Comparison of ENCODE assay signal across 8 cellular contexts in the genomic region with DNA sequence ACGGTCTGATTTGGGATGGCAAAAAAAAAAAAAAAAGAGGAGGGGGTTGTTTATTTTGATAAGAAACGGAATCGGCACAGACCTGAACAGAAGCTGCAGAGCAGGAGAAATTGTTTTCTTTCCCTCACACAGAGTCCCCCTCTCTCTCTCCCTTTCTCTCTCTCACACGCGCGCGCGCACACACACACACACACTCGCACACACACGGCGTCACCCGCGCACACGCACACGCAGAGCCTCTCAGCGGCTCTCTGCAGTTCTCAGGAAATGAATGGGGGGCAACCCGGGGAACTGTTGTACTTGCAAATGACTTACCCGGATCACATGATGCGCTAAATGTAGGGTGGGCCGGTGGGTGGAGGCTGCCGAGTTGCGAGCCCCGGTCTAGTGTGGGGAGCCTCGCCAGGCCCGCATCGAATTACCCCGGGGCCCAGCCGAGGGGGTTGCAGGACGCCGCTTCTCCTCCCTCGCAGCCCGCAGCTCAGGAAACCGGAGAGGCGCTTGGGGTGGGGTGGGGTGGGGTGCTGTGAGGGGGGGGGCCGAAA. TPM values are rescaled to one million over a fixed set of nuclear protein-coding genes. Genes with fewer than 3 reads are reported as not detected.
A peak's percentile ranks its signal among the peaks of the same experiment; 100 is the strongest.
DNase-seq lines count a peak whose midpoint lies in the region; ATAC-seq and TF ChIP-seq lines count a peak whose summit lies in the region.

No MANE protein-coding gene starts in this region.

- in situ Hi-C loops in astrocyte of the spinal cord (cut with HindIII; ENCODE audit: low sequenced_read_pairs) (no loop called here), gastrocnemius medialis (cut with MboI; ENCODE audit: low sequenced_read_pairs in 4 of 4) (no loop called here)

- TF ChIP-seq POLR2A in gastrocnemius medialis (IDR thresholded peaks at IDR 0.05): peak; percentile 26 to 54

- H3K27me3 ChIP-seq in iPS-15b (ENCODE audit: control insufficient read depth, insufficient read depth, low read length) (peaks cover 15% of the 10 kb centered on the region), gastrocnemius medialis (no peaks in the 10 kb centered on the region)

- H3K4me3 ChIP-seq in astrocyte of the spinal cord (ENCODE audit: low read depth, low read length) (peak overlapping the region; percentile 84), iPS-15b (ENCODE audit: low read depth, low read length) (peak overlapping the region; percentile 70), gastrocnemius medialis (peak overlapping the region; percentile 84 to 97 (median 90))

- TF ChIP-seq CTCF in astrocyte of the spinal cord (IDR thresholded peaks at IDR 0.05; ENCODE audit: low read depth, low read length) (no peak), gastrocnemius medialis (IDR thresholded peaks at IDR 0.05 in 4 of 5, conservative IDR thresholded peaks at IDR 0.05 in 1 of 5) (no peak)

- H3K4me1 ChIP-seq in iPS-15b (ENCODE audit: control insufficient read depth, insufficient read depth, low read length) (no peaks in the 10 kb centered on the region), gastrocnemius medialis (peaks cover 28 to 34% of the 10 kb centered on the region in 2 donors)

- peak; percentile 80 for DNase-seq in NCI-H1436 treated with DMSO at 0.1 percent for 48 hours (lab: John Stamatoyannopoulos, UW)
- DNase-seq in T1000 (lab: John Stamatoyannopoulos, UW): peak; percentile 77
- peak; percentile 97 for DNase-seq in astrocyte of the spinal cord (ENCODE audit: low read depth, low spot score)
- peak; percentile 63 to 79 for DNase-seq in gastrocnemius medialis
- DNase-seq in NCI-H510A treated with DMSO at 0.1 percent for 48 hours (lab: John Stamatoyannopoulos, UW): no peak

- intact Hi-C loops in gastrocnemius medialis (cut with DNase I; ENCODE audit: low total_unique reads): loop anchor here (2.0 to 10.0 kb wide), 6 partner anchors 35 to 1079 kb away; partner anchors contain the start of gene KLF5

- ATAC-seq in GM18499 (IDR thresholded peaks at IDR 0.05; ENCODE audit: insufficient read depth, unreplicated experiment) (peak; percentile 41), HG02763 (IDR thresholded peaks at IDR 0.05; ENCODE audit: unreplicated experiment) (peak; percentile 38), gastrocnemius medialis (peak; percentile 43 to 48)

- H3K9me3 ChIP-seq in iPS-15b (ENCODE audit: control insufficient read depth, insufficient read depth, low read length) (no peaks in the 10 kb centered on the region), gastrocnemius medialis (no peaks in the 10 kb centered on the region)

- H3K9ac ChIP-seq in iPS-15b (ENCODE audit: low read depth, low read length): no peak overlapping the region

- H3K36me3 ChIP-seq in iPS-15b (ENCODE audit: control insufficient read depth, insufficient read depth, low read length) (no peaks in the 10 kb centered on the region), gastrocnemius medialis (no peaks in the 10 kb centered on the region)

- H3K27ac ChIP-seq in gastrocnemius medialis: peak overlapping the region; percentile 94 to 96 (median 96)

RNA-seq across cellular contexts. Expression of gene KLF12, which starts 0.5 kb away (rescaled TPM):
- total RNA-seq in gastrocnemius medialis: 1 to 10 TPM; 3.2 to 7.6 (median 5.7) TPM
